9 cellular contexts compared by ENCODE assay signal in genomic region chr2:182113334-182113733, GRCh38.
"Had no signal": no experiment of that assay in that cellular context is flagged by ENCODE, and none has a peak within 500 bp of the region (broad histone marks: within the 10 kb centered on the region; RNA-seq: fewer than 3 reads in every experiment).

No MANE protein-coding gene starts in this region.

- H3K4me3 ChIP-seq: GM23338, HAP-1, K562 had no signal

- H3K9me3 ChIP-seq: HAP-1 had no signal

- H2AFZ ChIP-seq: GM23338 had no signal

- DNase-seq: H7, HFFc6, IMR-90, KG1 had no signal

- H3K4me2 ChIP-seq: GM23338 had no signal

- ATAC-seq: GM23338, HCT116, K562 had no signal

- H3K36me3 ChIP-seq: HAP-1 had no signal

- H3K27ac ChIP-seq: HL-60 had no signal
